ENCODE assay signal across 8 cellular contexts in the genomic region with DNA sequence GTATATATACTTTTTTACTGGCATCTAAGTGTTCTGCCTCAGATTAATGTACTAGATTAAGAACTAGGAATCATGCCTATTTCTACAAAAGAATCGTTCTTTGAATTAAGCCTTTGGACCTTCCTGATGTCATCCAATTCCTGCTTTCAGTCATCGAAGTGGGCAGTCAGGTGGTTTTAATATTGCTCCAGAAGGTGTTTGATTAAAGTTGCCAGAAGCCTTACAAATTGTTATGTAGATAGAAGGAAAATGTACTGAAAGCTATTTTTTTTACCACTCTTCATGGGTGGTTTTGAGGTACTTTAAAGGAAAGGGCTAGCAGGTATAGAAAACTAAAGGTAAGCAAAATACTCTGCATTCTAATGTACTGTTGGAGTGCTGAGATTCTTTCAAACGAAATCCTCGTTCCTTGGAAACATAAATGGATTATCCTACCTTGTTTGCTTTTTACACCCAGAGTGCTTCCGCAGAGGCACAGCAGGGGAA. TPM values are rescaled to one million over a fixed set of nuclear protein-coding genes. Genes with fewer than 3 reads are reported as not detected.
DNase-seq lines count a peak whose midpoint lies in the region; ATAC-seq and TF ChIP-seq lines count a peak whose summit lies in the region.

No MANE protein-coding gene starts in this region.

- H3K4me1 ChIP-seq in heart right ventricle (peaks cover 0 to 41% (median 14%) of the 10 kb centered on the region in 9 donors), iPS-20b (ENCODE audit: insufficient read depth, low read length) (peaks cover 11% of the 10 kb centered on the region; the same call in 1 of the 2 replicates), subcutaneous abdominal adipose tissue (ENCODE audit: control insufficient read depth in 5 of 5, insufficient read depth in 5 of 5, low read length in 5 of 5) (peaks cover 0 to 23% (median 19%) of the 10 kb centered on the region in 5 donors)

- peaks cover 44% of the 10 kb centered on the region for H3K36me3 Mint-ChIP-seq in activated T-helper 2 cell treated with anti-CD3 and anti-CD28 coated beads, Interferon-gamma antibody, Interleukin-2, Interleukin-4, amounts not matched to agents 10 μg/mL and 5 μg/mL and 100 μg/mL, durations not matched to agents 14 hours and 24 hours and 36 hours (ENCODE audit: low read depth)

- peak overlapping the region; percentile 97 for H3K4me3 Mint-ChIP-seq in activated T-helper 2 cell treated with anti-CD3 and anti-CD28 coated beads, Interferon-gamma antibody, Interleukin-2, Interleukin-4, amounts not matched to agents 10 μg/mL and 5 μg/mL and 100 μg/mL, durations not matched to agents 14 hours and 24 hours and 36 hours (ENCODE audit: low read depth)

- DNase-seq in heart right ventricle (no peak), left ventricle myocardium superior (no peak), NCI-H2227 (lab: John Stamatoyannopoulos, UW; ENCODE audit: unreplicated experiment) (no peak), NCI-H510A treated with DMSO at 0.1 percent for 48 hours (lab: John Stamatoyannopoulos, UW) (no peak)
- DNase-seq in activated T-helper 2 cell treated with anti-CD3 and anti-CD28 coated beads, Interferon-gamma antibody, Interleukin-2, Interleukin-4, amounts not matched to agents 10 μg/mL and 5 μg/mL and 100 μg/mL, durations not matched to agents 14 hours and 24 hours and 36 hours (ENCODE audit: low spot score), result no peak
- no peak for DNase-seq in activated effector memory CD4-positive, alpha-beta T cell treated with Interleukin-2 at 50 U/mL for 16 hours

- peaks cover 54% of the 10 kb centered on the region for H3K4me1 Mint-ChIP-seq in activated T-helper 2 cell treated with anti-CD3 and anti-CD28 coated beads, Interferon-gamma antibody, Interleukin-2, Interleukin-4, amounts not matched to agents 10 μg/mL and 5 μg/mL and 100 μg/mL, durations not matched to agents 14 hours and 24 hours and 36 hours (ENCODE audit: low read depth)

- H3K9ac ChIP-seq in iPS-20b (ENCODE audit: low read depth, low read length) (peak overlapping the region; percentile 81; the same call in 1 of the 2 replicates), subcutaneous abdominal adipose tissue (ENCODE audit: low read length in 5 of 5) (peak overlapping the region; percentile 91 to 97 (median 97))

- H3K27me3 ChIP-seq in heart right ventricle (no peaks in the 10 kb centered on the region), iPS-20b (ENCODE audit: insufficient read depth, low read length) (peaks cover 8% of the 10 kb centered on the region), subcutaneous abdominal adipose tissue (ENCODE audit: control insufficient read depth in 5 of 5, insufficient read depth in 4 of 5, low read length in 5 of 5) (no peaks in the 10 kb centered on the region)

- no peak for TF ChIP-seq CTCF in heart right ventricle (IDR thresholded peaks at IDR 0.05)

- H3K27ac Mint-ChIP-seq in activated T-helper 2 cell treated with anti-CD3 and anti-CD28 coated beads, Interferon-gamma antibody, Interleukin-2, Interleukin-4, amounts not matched to agents 10 μg/mL and 5 μg/mL and 100 μg/mL, durations not matched to agents 14 hours and 24 hours and 36 hours, result peak overlapping the region; percentile 100

- H3K27ac ChIP-seq in heart right ventricle (peak overlapping the region; percentile 88 to 100 (median 98)), iPS-20b (ENCODE audit: low read length) (no peak overlapping the region), subcutaneous abdominal adipose tissue (ENCODE audit: low read depth, low read length) (peak overlapping the region; percentile 99)

- ATAC-seq in heart right ventricle (no peak), left ventricle myocardium superior (no peak)

- no peaks in the 10 kb centered on the region for H3K27me3 Mint-ChIP-seq in activated T-helper 2 cell treated with anti-CD3 and anti-CD28 coated beads, Interferon-gamma antibody, Interleukin-2, Interleukin-4, amounts not matched to agents 10 μg/mL and 5 μg/mL and 100 μg/mL, durations not matched to agents 14 hours and 24 hours and 36 hours (ENCODE audit: low read depth)

- H3K36me3 ChIP-seq in heart right ventricle (peaks cover 0 to 27% (median 0%) of the 10 kb centered on the region in 9 donors), iPS-20b (ENCODE audit: insufficient read depth, low read depth, low read length) (no peaks in the 10 kb centered on the region), subcutaneous abdominal adipose tissue (ENCODE audit: control insufficient read depth in 5 of 5, insufficient read depth in 5 of 5, low read length in 5 of 5) (peaks cover 4 to 14% (median 8%) of the 10 kb centered on the region in 5 donors)

- H3K9me3 ChIP-seq in heart right ventricle, result no peaks in the 10 kb centered on the region
- no peaks in the 10 kb centered on the region for H3K9me3 ChIP-seq in iPS-20b (ENCODE audit: insufficient read depth, low read depth, low read length)
- H3K9me3 ChIP-seq in subcutaneous abdominal adipose tissue (ENCODE audit: control insufficient read depth in 5 of 5, low read length in 5 of 5), result no peaks in the 10 kb centered on the region

- intact Hi-C loops in heart right ventricle (cut with DNase I), result loop anchor here in 7 of 10 donors (1.0 to 10.0 kb wide), 5 partner anchors 66 to 96 kb away; partner anchors contain the start of genes GNG5 (in 7 of the 7), SPATA1 (in 7 of the 7) and RPF1 (in 1 of the 7)
- intact Hi-C loops in left ventricle myocardium superior (cut with micrococcal nuclease), result no loop called here
- intact Hi-C loops in activated T-helper 2 cell treated with anti-CD3 and anti-CD28 coated beads, Interferon-gamma antibody, Interleukin-2, Interleukin-4, amounts not matched to agents 10 μg/mL and 5 μg/mL and 100 μg/mL, durations not matched to agents 14 hours and 24 hours and 36 hours (cut with micrococcal nuclease), result loop anchor here (1.0 to 10.0 kb wide), 6 partner anchors 26 to 704 kb away; partner anchors contain the start of genes BCL10, C1orf52 and MCOLN2

- 8 to 9% methylated on average over 5 of the region's 5 CpGs for WGBS in heart right ventricle, 2 donors

- H3K4me3 ChIP-seq in heart right ventricle (peak overlapping the region; percentile 53 to 88 (median 74)), iPS-20b (ENCODE audit: low read length) (peak overlapping the region; percentile 75), subcutaneous abdominal adipose tissue (ENCODE audit: low read depth in 1 of 5, low read length in 5 of 5) (peak overlapping the region; percentile 71 to 94 (median 88))

- H3K9me3 Mint-ChIP-seq in activated T-helper 2 cell treated with anti-CD3 and anti-CD28 coated beads, Interferon-gamma antibody, Interleukin-2, Interleukin-4, amounts not matched to agents 10 μg/mL and 5 μg/mL and 100 μg/mL, durations not matched to agents 14 hours and 24 hours and 36 hours, result peaks cover 9% of the 10 kb centered on the region

RNA-seq across cellular contexts. Expression of gene CTBS, which starts 0.7 kb away (rescaled TPM):
- 10 to 100 TPM in 1 of 10 donors, 1 to 10 TPM in 9; 5.8 to 13.2 (median 7.3) TPM for total RNA-seq in heart right ventricle
- 1 to 10 TPM; 3.5 to 4.2 TPM for polyA plus RNA-seq in heart right ventricle
- total RNA-seq in left ventricle myocardium superior, result 6.7 TPM
- 14.1 and 15.1 TPM in 2 replicates for total RNA-seq in activated T-helper 2 cell treated with anti-CD3 and anti-CD28 coated beads, Interferon-gamma antibody, Interleukin-2, Interleukin-4, amounts not matched to agents 10 μg/mL and 5 μg/mL and 100 μg/mL, durations not matched to agents 14 hours and 24 hours and 36 hours
